8 cellular contexts compared by ENCODE assay signal in the genomic region with DNA sequence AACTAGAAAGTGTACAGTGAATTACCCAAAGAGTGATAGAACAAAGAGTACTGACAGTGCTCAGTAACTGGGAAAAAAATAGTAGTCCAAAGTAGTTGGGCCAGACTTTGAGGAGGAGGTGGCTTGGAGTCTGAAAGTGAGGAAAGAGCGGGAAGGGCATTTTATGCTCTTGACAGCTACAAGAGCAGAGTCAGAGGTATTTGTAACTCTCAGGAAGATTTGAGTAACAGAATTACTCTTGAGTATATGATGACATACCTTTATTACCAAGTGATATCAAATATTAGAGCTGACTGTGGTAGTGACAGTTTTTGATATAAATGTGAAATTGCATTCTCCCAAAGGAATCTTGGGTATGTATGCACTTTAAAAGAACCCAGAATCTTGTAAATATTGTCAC. TPM values are rescaled to one million over a fixed set of nuclear protein-coding genes. Genes with fewer than 3 reads are reported as not detected.
A peak's percentile ranks its signal among the peaks of the same experiment; 100 is the strongest.
DNase-seq lines count a peak whose midpoint lies in the region; ATAC-seq and TF ChIP-seq lines count a peak whose summit lies in the region.

No MANE protein-coding gene starts in this region.

- H3K36me3 ChIP-seq in heart right ventricle (no peaks in the 10 kb centered on the region), upper lobe of right lung (no peaks in the 10 kb centered on the region), aorta (ENCODE audit: control insufficient read depth in 1 of 2, insufficient read depth in 2 of 2, low read length in 1 of 2) (no peaks in the 10 kb centered on the region)

- H3K36me3 Mint-ChIP-seq in activated T-helper 17 cell treated with anti-CD3 and anti-CD28 coated beads, Interleukin-2, amount 50 U/mL, for 72 hours (ENCODE audit: low read depth) = no peaks in the 10 kb centered on the region
- H3K36me3 Mint-ChIP-seq in immature natural killer cell = no peaks in the 10 kb centered on the region

- no peaks in the 10 kb centered on the region for H3K9me3 Mint-ChIP-seq in activated T-helper 17 cell treated with anti-CD3 and anti-CD28 coated beads, Interleukin-2, amount 50 U/mL, for 72 hours
- H3K9me3 Mint-ChIP-seq in immature natural killer cell = no peaks in the 10 kb centered on the region

- H3K9me3 ChIP-seq in heart right ventricle (no peaks in the 10 kb centered on the region), upper lobe of right lung (no peaks in the 10 kb centered on the region), aorta (ENCODE audit: control insufficient read depth, low read length) (no peaks in the 10 kb centered on the region)

- ATAC-seq in heart right ventricle (no peak), left ventricle myocardium superior (no peak), upper lobe of right lung (no peak), aorta (ENCODE audit: low FRiP score) (no peak)
- ATAC-seq in activated T-helper 17 cell treated with anti-CD3 and anti-CD28 coated beads, Interleukin-2, amount 50 U/mL, for 72 hours (replicated peaks) = no peak

- H3K4me1 ChIP-seq in heart right ventricle (peaks cover 0 to 70% (median 55%) of the 10 kb centered on the region in 9 donors), upper lobe of right lung (peaks cover 15% of the 10 kb centered on the region), aorta (ENCODE audit: control insufficient read depth in 1 of 2, insufficient read depth in 2 of 2, low read length in 2 of 2) (peaks cover 1 to 4% of the 10 kb centered on the region in 2 donors)

- H3K4me3 ChIP-seq in heart right ventricle = peak overlapping the region in 7 of 10 donors; percentile 91 to 96 (median 95)
- H3K4me3 ChIP-seq in upper lobe of right lung = peak overlapping the region; percentile 90
- peak overlapping the region in 1 of 2 donors; percentile 98 for H3K4me3 ChIP-seq in aorta (ENCODE audit: low read length in 2 of 2)

- TF ChIP-seq CTCF in heart right ventricle (IDR thresholded peaks at IDR 0.05) = no peak
- no peak for TF ChIP-seq CTCF in upper lobe of right lung (IDR thresholded peaks at IDR 0.05)

- H3K27ac ChIP-seq in heart right ventricle = peak overlapping the region in 4 of 10 donors; percentile 29 to 99 (median 99)
- H3K27ac ChIP-seq in upper lobe of right lung = no peak overlapping the region
- no peak overlapping the region for H3K27ac ChIP-seq in aorta (ENCODE audit: low read depth in 1 of 2, low read length in 2 of 2)

- DNase-seq in heart right ventricle = no peak
- no peak for DNase-seq in left ventricle myocardium superior
- DNase-seq in immature natural killer cell = no peak
- DNase-seq in upper lobe of right lung = no peak
- DNase-seq in aorta = no peak
- DNase-seq in HPDE6-E6E7 (ENCODE audit: extremely low spot score) = no peak
- no peak for DNase-seq in NOMO-1 (lab: John Stamatoyannopoulos, UW; ENCODE audit: unreplicated experiment in 2 of 2)

- peak overlapping the region; percentile 98 for H3K4me3 Mint-ChIP-seq in activated T-helper 17 cell treated with anti-CD3 and anti-CD28 coated beads, Interleukin-2, amount 50 U/mL, for 72 hours
- H3K4me3 Mint-ChIP-seq in immature natural killer cell = peak overlapping the region; percentile 91 to 96 (median 95)

- H3K27ac Mint-ChIP-seq in activated T-helper 17 cell treated with anti-CD3 and anti-CD28 coated beads, Interleukin-2, amount 50 U/mL, for 72 hours = peak overlapping the region; percentile 3
- H3K27ac Mint-ChIP-seq in immature natural killer cell = peak overlapping the region; percentile 2 to 98 (median 92)

- peaks cover 42% of the 10 kb centered on the region for H3K4me1 Mint-ChIP-seq in activated T-helper 17 cell treated with anti-CD3 and anti-CD28 coated beads, Interleukin-2, amount 50 U/mL, for 72 hours
- H3K4me1 Mint-ChIP-seq in immature natural killer cell = peaks cover 64 to 75% of the 10 kb centered on the region in 2 donors

- H3K27me3 ChIP-seq in heart right ventricle (no peaks in the 10 kb centered on the region), upper lobe of right lung (no peaks in the 10 kb centered on the region), aorta (ENCODE audit: control insufficient read depth in 1 of 2, insufficient read depth in 2 of 2, low read length in 1 of 2) (no peaks in the 10 kb centered on the region)

- no peaks in the 10 kb centered on the region for H3K27me3 Mint-ChIP-seq in activated T-helper 17 cell treated with anti-CD3 and anti-CD28 coated beads, Interleukin-2, amount 50 U/mL, for 72 hours
- peaks cover 2 to 8% (median 5%) of the 10 kb centered on the region in 3 donors for H3K27me3 Mint-ChIP-seq in immature natural killer cell (ENCODE audit: low read depth in 3 of 3)

- WGBS in heart right ventricle, 2 donors = 41 to 44% methylated on average over 1 of the region's 1 CpG
- WGBS in aorta, 2 donors = 4 to 15% methylated on average over 1 of the region's 1 CpG

- intact Hi-C loops in heart right ventricle (cut with DNase I) (loop anchor here in 1 of 10 donors (5.0 kb wide), 1 partner anchor 489 kb away; a partner anchor contains a TSS), left ventricle myocardium superior (cut with micrococcal nuclease) (no loop called here), upper lobe of right lung (cut with DNase I) (no loop called here), aorta (cut with DNase I) (loop anchor here in 1 of 2 donors (10.0 kb wide), 1 partner anchor 51 kb away; no protein-coding TSS in a partner anchor)

RNA-seq across cellular contexts. Expression of a gene that starts 2.2 kb away (rescaled TPM):
- 100 to 1,000 TPM; 100 to 185 (median 135) TPM for total RNA-seq in heart right ventricle
- 10 to 100 TPM; 16.4 to 45.8 TPM for polyA plus RNA-seq in heart right ventricle
- total RNA-seq in left ventricle myocardium superior = 122 TPM
- total RNA-seq in activated T-helper 17 cell treated with anti-CD3 and anti-CD28 coated beads, Interleukin-2, amount 50 U/mL, for 72 hours = 10 to 100 TPM; 38.5 to 52.0 TPM
- 10 to 100 TPM; 15.0 to 36.5 (median 28.4) TPM for polyA plus RNA-seq in immature natural killer cell
- 94.3 TPM for total RNA-seq in upper lobe of right lung
- total RNA-seq in aorta = 100 to 1,000 TPM; 107 to 109 TPM
- polyA plus RNA-seq in aorta = 10 to 100 TPM; 39.0 to 46.0 TPM
